Comparison of ENCODE assay signal across 19 cellular contexts in the genomic region with DNA sequence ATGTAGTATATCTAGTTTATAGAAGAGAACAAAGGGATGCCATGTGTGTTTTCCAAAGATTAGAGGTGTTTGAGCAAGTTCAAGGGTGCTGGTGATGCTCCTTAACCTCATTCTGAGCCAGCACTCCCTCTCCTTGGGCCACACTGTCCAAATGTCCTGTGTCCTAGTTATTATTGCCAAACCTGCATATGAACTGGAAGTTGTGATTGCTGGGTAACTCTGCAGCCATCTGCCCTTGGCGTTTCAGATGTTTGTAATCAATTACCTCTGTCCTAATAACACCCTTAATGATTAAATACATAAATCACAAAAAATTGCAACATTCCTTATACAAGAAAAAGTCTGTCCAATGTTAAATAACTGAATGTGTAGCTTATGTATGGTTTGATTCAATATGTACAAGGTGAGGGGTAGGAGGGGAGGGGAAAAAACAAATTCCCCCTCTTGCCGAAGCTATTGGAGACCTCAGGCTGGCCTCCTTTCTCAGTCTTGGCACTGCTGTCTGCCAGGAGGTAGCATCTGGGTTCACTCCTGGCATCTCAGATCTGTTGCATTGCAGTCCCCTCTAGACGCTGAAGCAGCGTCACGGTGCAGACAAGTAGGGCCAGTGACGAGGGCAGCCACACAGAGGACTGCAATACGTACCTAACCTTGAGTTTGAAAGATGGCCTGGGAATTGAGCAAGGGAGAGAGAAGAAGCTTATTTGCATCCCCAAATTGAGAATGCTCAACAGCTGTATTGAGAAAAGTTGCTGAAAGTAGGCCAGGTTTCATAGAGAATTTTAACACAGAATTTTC.
DNase-seq lines count a peak whose midpoint lies in the region; ATAC-seq, FAIRE-seq and TF ChIP-seq lines count a peak whose summit lies in the region.
"Had no signal": no experiment of that assay in that cellular context is flagged by ENCODE, and none has a peak within 500 bp of the region (broad histone marks: within the 10 kb centered on the region; RNA-seq: fewer than 3 reads in every experiment).

No MANE protein-coding gene starts in this region.

- no peak for ATAC-seq in activated CD4-positive, CD25-positive, alpha-beta regulatory T cell treated with anti-CD3 and anti-CD28 coated beads, Interleukin-2, amount 50 U/mL, for 24 hours
- ATAC-seq in heart left ventricle (no peak), GM18858 (IDR thresholded peaks at IDR 0.05; ENCODE audit: unreplicated experiment) (no peak)
- ATAC-seq: A549; CD8-positive, alpha-beta T cell; K562; SK-N-SH treated with all-trans-retinoic acid at 6 μM for 48 hours had no signal

- intact Hi-C loops in heart left ventricle (cut with DNase I), result loop anchor here in 1 of 10 donors (5.0 kb wide), 1 partner anchor 41 kb away; no protein-coding TSS in a partner anchor

- H4K20me1 ChIP-seq in H1 (replicated peaks in 1 of 2; ENCODE audit: control insufficient read depth in 1 of 2, insufficient read depth in 2 of 2, low read length in 2 of 2), result peaks cover 6 to 7% of the 10 kb centered on the region in 2 experiments

- H2AK5ac ChIP-seq in H1 (ENCODE audit: low read depth, low read length), result no peak overlapping the region

- H3K36me3 ChIP-seq in H1 (ENCODE audit: control insufficient read depth in 2 of 4, insufficient read depth in 4 of 4, low read length in 3 of 4) (no peaks in the 10 kb centered on the region), heart left ventricle (no peaks in the 10 kb centered on the region)
- H3K36me3 ChIP-seq: BLaER1 had no signal

- no peak overlapping the region for H2BK5ac ChIP-seq in H1 (ENCODE audit: low read depth, low read length)

- no peak overlapping the region for H3K4ac ChIP-seq in H1 (replicated peaks; ENCODE audit: insufficient read length, low read depth, low read length)

- POLR2A ChIA-PET in H1 (lab: Charles Lee; ENCODE audit: partially characterized antibody), result no interaction called here

- H3K9me3 ChIP-seq in H1 (ENCODE audit: insufficient read depth in 2 of 2, low read depth in 1 of 2, low read length in 1 of 2) (no peaks in the 10 kb centered on the region), heart left ventricle (no peaks in the 10 kb centered on the region)
- H3K9me3 ChIP-seq: A549 had no signal

- H2BK12ac ChIP-seq in H1 (ENCODE audit: low read depth, low read length), result no peak overlapping the region; the same call in 1 of the 2 replicates

- H3K23ac ChIP-seq in H1 (ENCODE audit: insufficient read length), result no peak overlapping the region

- no peaks in the 10 kb centered on the region; the same call in 1 of the 2 replicates for H3K79me1 ChIP-seq in H1 (ENCODE audit: low read depth, low read length)

- no peak overlapping the region for H3K9ac ChIP-seq in H1 (replicated peaks in 1 of 4; ENCODE audit: extremely low read depth in 1 of 4, low read depth in 3 of 4, low read length in 3 of 4)
- H3K9ac ChIP-seq: BLaER1 had no signal

- no peak for FAIRE-seq in H1 (lab: Jason Lieb, UNC)
- FAIRE-seq: A549, GM12892, GM18507, K562 had no signal

- H3K23me2 ChIP-seq in H1 (ENCODE audit: low read depth, low read length), result peaks cover 2% of the 10 kb centered on the region

- no peak overlapping the region for H2BK20ac ChIP-seq in H1 (ENCODE audit: low read length)

- CTCF ChIA-PET in H1 (lab: Charles Lee; ENCODE audit: partially characterized antibody), result interaction anchor here (0.9 to 1.2 kb wide), 5 partner anchors 9 to 163 kb away, joined by 4 read pairs; no protein-coding TSS in a partner anchor

- no peak for TF ChIP-seq EP300 in H1 (IDR thresholded peaks at IDR 0.05; ENCODE audit: borderline replicate concordance in 1 of 2, low read depth in 2 of 2, low read length in 2 of 2)

- H3K18ac ChIP-seq in H1 (ENCODE audit: extremely low read depth, low read length), result peak overlapping the region; percentile 11; the same call in 1 of the 2 replicates

- no peak overlapping the region for H2BK120ac ChIP-seq in H1 (replicated peaks; ENCODE audit: low read depth, low read length)

- H3K4me2 ChIP-seq in H1 (ENCODE audit: insufficient read depth in 1 of 2, low read depth in 2 of 2, low read length in 2 of 2), result no peak overlapping the region; a peak in 1 of 4 replicates

- no peak overlapping the region for H3K14ac ChIP-seq in H1 (ENCODE audit: insufficient read length)

- DNase-seq in SHP77 (lab: John Stamatoyannopoulos, UW), result peak; percentile 45 to 66
- DNase-seq in SHP77 treated with DMSO at 0.1 percent for 48 hours (lab: John Stamatoyannopoulos, UW), result no peak
- peak; percentile 14 for DNase-seq in NCI-H345 treated with DMSO at 0.1 percent for 48 hours (lab: John Stamatoyannopoulos, UW; ENCODE audit: unreplicated experiment)
- DNase-seq in H1 (ENCODE audit: low read depth in 1 of 2, low spot score in 2 of 2), result no peak
- no peak for DNase-seq in heart left ventricle
- DNase-seq: CD8-positive, alpha-beta T cell; DMS79; NCI-H1694 treated with DMSO at 0.1 percent for 48 hours; NCI-H2107; NCI-H226; SIG-M5 had no signal

- TF ChIP-seq POLR2A in H1 (IDR thresholded peaks at IDR 0.05; ENCODE audit: control extremely low read depth in 1 of 2, low read depth in 2 of 2, low read length in 2 of 2), result no peak
- TF ChIP-seq POLR2A in heart left ventricle (IDR thresholded peaks at IDR 0.05), result no peak

- H2BK15ac ChIP-seq in H1 (ENCODE audit: low read length), result no peak overlapping the region

- H4K8ac ChIP-seq in H1 (ENCODE audit: extremely low read depth, insufficient read depth, low read length), result no peak overlapping the region

- H3K4me1 ChIP-seq in H1 (replicated peaks in 1 of 4; ENCODE audit: control insufficient read depth in 3 of 4, insufficient read depth in 4 of 4, low read length in 3 of 4), result peaks cover 6 to 22% (median 12%) of the 10 kb centered on the region in 4 experiments; a peak in 6 of 7 replicates
- peaks cover 0 to 31% (median 10%) of the 10 kb centered on the region in 12 donors for H3K4me1 ChIP-seq in heart left ventricle

- no peak overlapping the region for H4K91ac ChIP-seq in H1 (replicated peaks; ENCODE audit: insufficient read length, low read length)

- WGBS in H1 (ENCODE audit: extremely low coverage in 1 of 2, insufficient coverage in 1 of 2, insufficient read length in 1 of 2, insufficient replicate concordance in 2 of 2, low coverage in 1 of 2, low lambda C conversion rate in 2 of 2, missing lambda C conversion rate in 1 of 2), 2 experiments, result 78% methylated on average over 7 of the region's 7 CpGs; no CpG with 5 or more reads in 1 of the 2 experiments
- WGBS in heart left ventricle, 4 donors, result 84 to 95% (median 92%) methylated on average over 7 of the region's 7 CpGs

- no peak for TF ChIP-seq RAD21 in H1 (IDR thresholded peaks at IDR 0.05 in 1 of 2, conservative IDR thresholded peaks at IDR 0.05 in 1 of 2; ENCODE audit: low read depth in 2 of 2, low read length in 2 of 2)

- TF ChIP-seq CTCF in H1 (IDR thresholded peaks at IDR 0.05; ENCODE audit: control extremely low read depth in 1 of 3, insufficient read depth in 1 of 3, low read depth in 1 of 3, low read length in 3 of 3) (no peak), heart left ventricle (IDR thresholded peaks at IDR 0.05) (no peak)

- H3K79me2 ChIP-seq in H1 (ENCODE audit: control insufficient read depth in 1 of 2, insufficient read depth in 2 of 2, low read length in 2 of 2), result peaks cover 6 to 19% of the 10 kb centered on the region in 2 experiments; a peak in 3 of 4 replicates

- no peak overlapping the region for H2AFZ ChIP-seq in H1 (ENCODE audit: low read length)

- H4K5ac ChIP-seq in H1 (ENCODE audit: insufficient read length, low read depth, low read length), result no peak overlapping the region

- H3K56ac ChIP-seq in H1 (replicated peaks; ENCODE audit: insufficient read length, low read depth, low read length), result no peak overlapping the region

- no peak overlapping the region for H3K27ac ChIP-seq in H1 (ENCODE audit: low read depth, low read length)
- no peak overlapping the region for H3K27ac ChIP-seq in heart left ventricle
- H3K27ac ChIP-seq: A549, BLaER1 had no signal

- H3K27me3 ChIP-seq in H1 (replicated peaks in 1 of 4; ENCODE audit: control insufficient read depth in 3 of 4, extremely low read depth in 1 of 4, insufficient read depth in 3 of 4, low read length in 3 of 4) (peaks cover 0 to 3% (median 1%) of the 10 kb centered on the region in 4 experiments; a peak in 2 of 7 replicates), heart left ventricle (peaks cover 0 to 4% (median 0%) of the 10 kb centered on the region in 9 donors)
- H3K27me3 ChIP-seq: BLaER1 had no signal

- H3K4me3 ChIP-seq in H1 (ENCODE audit: extremely low read depth in 1 of 4, insufficient read depth in 2 of 4, low read depth in 3 of 4, low read length in 4 of 4) (no peak overlapping the region), heart left ventricle (no peak overlapping the region)
- H3K4me3 ChIP-seq: A549, BLaER1, K562 had no signal

TF ChIP-seq in H1, 55 proteins besides CTCF, POLR2A, EP300 and RAD21:
- no peak for TF ChIP-seq CHD1 (IDR thresholded peaks at IDR 0.05; ENCODE audit: low read depth, low read length)
- no peak for TF ChIP-seq SP2 (IDR thresholded peaks at IDR 0.05; ENCODE audit: low read length)
- no peak for TF ChIP-seq CTBP2 (IDR thresholded peaks at IDR 0.05; ENCODE audit: borderline replicate concordance, insufficient read depth, insufficient read length, low read length)
- no peak for TF ChIP-seq SIRT6 (IDR thresholded peaks at IDR 0.05; ENCODE audit: low read length)
- TF ChIP-seq HDAC6 (IDR thresholded peaks at IDR 0.05; ENCODE audit: low read depth, low read length), result no peak
- TF ChIP-seq GABPA (IDR thresholded peaks at IDR 0.05; ENCODE audit: borderline replicate concordance, insufficient read depth, low read length), result no peak
- TF ChIP-seq NRF1 (IDR thresholded peaks at IDR 0.05; ENCODE audit: low read depth, low read length), result no peak
- TF ChIP-seq FOSL1 (IDR thresholded peaks at IDR 0.05; ENCODE audit: insufficient read depth, low read depth, low read length), result no peak
TF ChIP-seq in H1: peak in this region for 0.

Comparison
In these comparisons a context has a peak if more than half of its experiments do, and no peak if none do; other contexts are left out.
1. DNase-seq: peak in SHP77 (2 of 2) and NCI-H345 treated with DMSO at 0.1 percent for 48 hours (single experiment); none in SHP77 treated with DMSO at 0.1 percent for 48 hours (single experiment), H1 (0 of 2) and heart left ventricle (0 of 5).